ENCODE assay signal across 9 cellular contexts in the genomic region with DNA sequence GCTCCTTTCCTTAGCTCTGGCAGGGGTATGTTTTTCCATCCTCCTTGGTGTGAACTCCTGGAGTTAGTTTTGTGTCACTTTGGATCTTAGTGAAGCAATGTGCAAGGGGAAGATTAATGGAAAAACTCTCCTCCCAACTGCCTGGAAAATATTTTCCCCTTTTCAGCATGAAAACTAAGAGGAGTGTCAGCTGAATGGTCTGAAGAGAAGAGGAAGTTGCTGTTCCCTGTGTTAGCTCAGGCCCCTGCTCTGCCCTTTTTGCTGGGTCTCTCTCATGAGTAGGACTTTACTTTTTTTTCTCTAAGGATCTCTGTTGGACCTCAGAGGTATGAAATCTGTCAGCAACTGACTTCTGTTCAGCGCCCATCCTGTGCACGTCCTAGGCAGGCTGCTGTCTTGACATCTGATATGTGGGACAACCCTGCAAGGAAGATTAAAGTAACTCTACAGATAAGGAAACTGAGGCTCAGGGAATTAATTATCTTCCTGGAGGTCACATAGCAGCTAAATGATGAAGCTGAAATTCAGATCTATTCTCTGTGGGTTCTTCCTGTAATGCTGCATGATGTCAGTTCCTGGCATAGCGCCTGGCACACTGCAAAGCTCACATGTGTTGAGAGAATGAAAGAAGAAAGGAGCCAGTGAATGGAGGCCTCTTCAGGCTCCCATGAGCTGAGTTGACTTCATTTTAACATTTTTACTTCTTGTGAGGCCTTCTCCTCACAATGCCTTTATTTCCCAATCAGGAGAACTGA.
DNase-seq lines count a peak whose midpoint lies in the region; ATAC-seq and TF ChIP-seq lines count a peak whose summit lies in the region.
"Had no signal": no experiment of that assay in that cellular context is flagged by ENCODE, and none has a peak within 500 bp of the region (broad histone marks: within the 10 kb centered on the region; RNA-seq: fewer than 3 reads in every experiment).

No MANE protein-coding gene starts in this region.

- H3K9me3 Mint-ChIP-seq in natural killer cell, result no peaks in the 10 kb centered on the region

- H3K4me3 Mint-ChIP-seq in natural killer cell, result no peak overlapping the region

- peak; percentile 87 for DNase-seq in Daoy (ENCODE audit: low read depth)
- peak; percentile 50 for DNase-seq in RPMI8226
- peak; percentile 97 for DNase-seq in fibroblast of the aortic adventitia (ENCODE audit: low read depth)
- peak in 9 of 10 donors; percentile 55 to 96 (median 84) for DNase-seq in posterior cingulate gyrus
- no peak for DNase-seq in SW480 (ENCODE audit: low spot score)
- no peak for DNase-seq in activated CD4-positive, alpha-beta T cell treated with anti-CD3 and anti-CD28 coated beads for 4 hours
- DNase-seq in natural killer cell, result no peak

- TF ChIP-seq CTCF in fibroblast of the aortic adventitia (IDR thresholded peaks at IDR 0.05; ENCODE audit: insufficient read depth, low read length) (no peak), natural killer cell (IDR thresholded peaks at IDR 0.05) (no peak)

- no peaks in the 10 kb centered on the region for H3K36me3 Mint-ChIP-seq in natural killer cell

- peaks cover 11 to 14% of the 10 kb centered on the region in 2 donors for H3K27me3 Mint-ChIP-seq in natural killer cell (ENCODE audit: low read depth in 2 of 2)

- no peak for ATAC-seq in GM18870 (IDR thresholded peaks at IDR 0.05; ENCODE audit: unreplicated experiment)
- no peak for ATAC-seq in natural killer cell

- H3K4me3 ChIP-seq in fibroblast of the aortic adventitia (ENCODE audit: low read depth, low read length), result no peak overlapping the region
- H3K4me3 ChIP-seq: prostate gland had no signal

- H3K27ac Mint-ChIP-seq in natural killer cell, result no peak overlapping the region

- no peaks in the 10 kb centered on the region for H3K4me1 Mint-ChIP-seq in natural killer cell

- intact Hi-C loops in posterior cingulate gyrus (cut with DNase I) (no loop called here), natural killer cell (cut with micrococcal nuclease) (no loop called here)

Comparison
In these comparisons a context has a peak if more than half of its experiments do, and no peak if none do; other contexts are left out.
1. DNase-seq: peak in Daoy (single experiment), RPMI8226 (single experiment), fibroblast of the aortic adventitia (single experiment) and posterior cingulate gyrus (9 of 10); none in SW480 (single experiment), activated CD4-positive, alpha-beta T cell treated with anti-CD3 and anti-CD28 coated beads for 4 hours (0 of 2) and natural killer cell (single experiment).